Comparison of ENCODE assay signal across 25 cellular contexts in the genomic region with DNA sequence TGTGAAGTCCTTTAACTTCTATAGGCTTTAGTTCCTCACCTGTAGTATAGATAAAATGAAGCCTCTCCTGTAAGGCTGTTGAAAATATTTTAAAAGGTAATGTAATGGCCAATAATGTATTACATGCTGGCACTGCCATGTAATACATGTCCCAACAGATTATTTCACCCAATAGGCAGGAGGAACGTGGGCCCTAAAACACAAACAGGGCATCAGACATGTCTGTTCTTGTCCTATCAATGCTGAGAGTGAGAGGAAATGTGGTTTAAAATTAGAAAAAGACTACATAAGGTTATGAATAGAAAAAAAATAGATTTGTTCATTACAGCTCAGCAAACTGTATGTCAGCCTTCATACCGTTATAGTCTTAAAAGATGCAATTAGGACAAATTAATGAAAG.
"Had no signal": no experiment of that assay in that cellular context is flagged by ENCODE, and none has a peak within 500 bp of the region (broad histone marks: within the 10 kb centered on the region; RNA-seq: fewer than 3 reads in every experiment).

No MANE protein-coding gene starts in this region.

- H3K27ac ChIP-seq: colonic mucosa, esophagus squamous epithelium, left lung, ovary, psoas muscle, sigmoid colon, spleen, thoracic aorta, tibial nerve, upper lobe of right lung, uterus had no signal

- H3K4me1 ChIP-seq: colonic mucosa, esophagus squamous epithelium, left lung, psoas muscle, sigmoid colon, spleen, tibial nerve, upper lobe of right lung, uterus had no signal

- H3K4me3 ChIP-seq: colonic mucosa, esophagus squamous epithelium, left lung, ovary, psoas muscle, sigmoid colon, spleen, thoracic aorta, tibial nerve, upper lobe of right lung, uterus had no signal

- H3K27me3 ChIP-seq: colonic mucosa, esophagus squamous epithelium, left lung, ovary, sigmoid colon, spleen, tibial nerve, upper lobe of right lung, uterus had no signal

- DNase-seq: colonic mucosa; effector CD8-positive, alpha-beta T cell; endodermal cell; erythroblast; esophagus squamous epithelium; head of caudate nucleus; left cardiac atrium; left lung; mesendoderm; midbrain; naive thymus-derived CD8-positive, alpha-beta T cell; nephron progenitor cell; occipital lobe; ovary; posterior cingulate gyrus; psoas muscle; right cardiac atrium; sigmoid colon; spleen; stimulated activated CD4-positive, alpha-beta T cell treated with anti-CD3 and anti-CD28 coated beads, Interleukin-2, amount 100 ng/mL, for 48 hours; stimulated activated naive B cell treated with anti-CD40 and anti-IgM and Interleukin-4, amounts not matched to agents 10 μg/mL and 1 μg/mL and 100 μg/mL, for 72 hours; upper lobe of right lung; uterus had no signal

- ATAC-seq: left cardiac atrium; left lung; naive thymus-derived CD8-positive, alpha-beta T cell; psoas muscle; right cardiac atrium; stimulated activated naive B cell treated with anti-CD40 and anti-IgM and Interleukin-4, amounts not matched to agents 10 μg/mL and 1 μg/mL and 100 μg/mL, for 72 hours; upper lobe of right lung had no signal

- H3K36me3 ChIP-seq: colonic mucosa, esophagus squamous epithelium, left lung, ovary, sigmoid colon, spleen, thoracic aorta, tibial nerve, upper lobe of right lung, uterus had no signal

- H3K9me3 ChIP-seq: colonic mucosa, esophagus squamous epithelium, left lung, ovary, psoas muscle, sigmoid colon, spleen, thoracic aorta, tibial nerve, upper lobe of right lung, uterus had no signal
